18 cellular contexts compared by ENCODE assay signal in genomic region chr1:15066191-15066590, GRCh38.
DNase-seq lines count a peak whose midpoint lies in the region; ATAC-seq and TF ChIP-seq lines count a peak whose summit lies in the region.
"Had no signal": no experiment of that assay in that cellular context is flagged by ENCODE, and none has a peak within 500 bp of the region (broad histone marks: within the 10 kb centered on the region; RNA-seq: fewer than 3 reads in every experiment).

No MANE protein-coding gene starts in this region.

- WGBS in testis, 2 donors: 64 to 65% methylated on average over 15 of the region's 15 CpGs

- no peak overlapping the region for H3K27ac Mint-ChIP-seq in activated naive CD4-positive, alpha-beta T cell treated with anti-CD3 and anti-CD28 coated beads, Interleukin-2, amount 50 U/mL, for 24 hours
- no peak overlapping the region for H3K27ac Mint-ChIP-seq in stimulated activated effector memory CD8-positive, alpha-beta T cell treated with anti-CD3 and anti-CD28 coated beads, Interleukin-12 subunit alpha, Interleukin-12 subunit beta, amount 100 ng/mL, for 72 hours
- H3K27ac Mint-ChIP-seq: IgD-negative memory B cell had no signal

- no peaks in the 10 kb centered on the region for H3K27me3 Mint-ChIP-seq in activated naive CD4-positive, alpha-beta T cell treated with anti-CD3 and anti-CD28 coated beads, Interleukin-2, amount 50 U/mL, for 24 hours
- H3K27me3 Mint-ChIP-seq: IgD-negative memory B cell had no signal

- intact Hi-C loops in lower lobe of right lung (cut with DNase I): no loop called here
- intact Hi-C loops in testis (cut with DNase I; ENCODE audit: low total_unique reads): no loop called here

- no peaks in the 10 kb centered on the region for H3K4me1 Mint-ChIP-seq in activated naive CD4-positive, alpha-beta T cell treated with anti-CD3 and anti-CD28 coated beads, Interleukin-2, amount 50 U/mL, for 24 hours
- peaks cover 7% of the 10 kb centered on the region for H3K4me1 Mint-ChIP-seq in stimulated activated effector memory CD8-positive, alpha-beta T cell treated with anti-CD3 and anti-CD28 coated beads, Interleukin-12 subunit alpha, Interleukin-12 subunit beta, amount 100 ng/mL, for 72 hours
- H3K4me1 Mint-ChIP-seq: IgD-negative memory B cell had no signal

- H3K4me1 ChIP-seq in lower lobe of right lung: no peaks in the 10 kb centered on the region
- H3K4me1 ChIP-seq in testis: peaks cover 22% of the 10 kb centered on the region

- H3K36me3 ChIP-seq in lower lobe of right lung: peaks cover 37% of the 10 kb centered on the region
- H3K36me3 ChIP-seq in testis (ENCODE audit: low read depth, missing control alignments): no peaks in the 10 kb centered on the region

- no peaks in the 10 kb centered on the region for H3K27me3 ChIP-seq in lower lobe of right lung (ENCODE audit: low read depth)
- H3K27me3 ChIP-seq in testis: no peaks in the 10 kb centered on the region

- peak overlapping the region; percentile 36 for H3K4me3 Mint-ChIP-seq in activated naive CD4-positive, alpha-beta T cell treated with anti-CD3 and anti-CD28 coated beads, Interleukin-2, amount 50 U/mL, for 24 hours
- no peak overlapping the region for H3K4me3 Mint-ChIP-seq in stimulated activated effector memory CD8-positive, alpha-beta T cell treated with anti-CD3 and anti-CD28 coated beads, Interleukin-12 subunit alpha, Interleukin-12 subunit beta, amount 100 ng/mL, for 72 hours

- H3K9me3 Mint-ChIP-seq in activated naive CD4-positive, alpha-beta T cell treated with anti-CD3 and anti-CD28 coated beads, Interleukin-2, amount 50 U/mL, for 24 hours: no peaks in the 10 kb centered on the region
- peaks cover 2% of the 10 kb centered on the region for H3K9me3 Mint-ChIP-seq in stimulated activated effector memory CD8-positive, alpha-beta T cell treated with anti-CD3 and anti-CD28 coated beads, Interleukin-12 subunit alpha, Interleukin-12 subunit beta, amount 100 ng/mL, for 72 hours

- TF ChIP-seq POLR2A in testis (IDR thresholded peaks at IDR 0.05): no peak

- H3K9me3 ChIP-seq in lower lobe of right lung (no peaks in the 10 kb centered on the region), testis (no peaks in the 10 kb centered on the region)

- peak overlapping the region; percentile 64 for H3K27ac ChIP-seq in lower lobe of right lung
- H3K27ac ChIP-seq in testis: peak overlapping the region; percentile 70 to 90

- H3K36me3 Mint-ChIP-seq in activated naive CD4-positive, alpha-beta T cell treated with anti-CD3 and anti-CD28 coated beads, Interleukin-2, amount 50 U/mL, for 24 hours: no peaks in the 10 kb centered on the region
- no peaks in the 10 kb centered on the region for H3K36me3 Mint-ChIP-seq in stimulated activated effector memory CD8-positive, alpha-beta T cell treated with anti-CD3 and anti-CD28 coated beads, Interleukin-12 subunit alpha, Interleukin-12 subunit beta, amount 100 ng/mL, for 72 hours
- H3K36me3 Mint-ChIP-seq: IgD-negative memory B cell had no signal

- no peak for ATAC-seq in lower lobe of right lung
- no peak for ATAC-seq in stimulated activated effector memory CD8-positive, alpha-beta T cell treated with anti-CD3 and anti-CD28 coated beads, Interleukin-12 subunit alpha, Interleukin-12 subunit beta, amount 100 ng/mL, for 72 hours
- ATAC-seq in HG03460 (IDR thresholded peaks at IDR 0.05; ENCODE audit: unreplicated experiment): no peak

- no peak for TF ChIP-seq CTCF in lower lobe of right lung (IDR thresholded peaks at IDR 0.05)
- no peak for TF ChIP-seq CTCF in testis (IDR thresholded peaks at IDR 0.05)

- in situ Hi-C loops in KBM-7 (cut with MboI; ENCODE audit: low pct_unique_long_range_greater_than_20kb, low sequenced_read_pairs): no loop called here

- DNase-seq in activated naive CD4-positive, alpha-beta T cell treated with Interleukin-2 at 50 U/mL for 16 hours: no peak
- DNase-seq in KBM-7 (peak; percentile 16), lower lobe of right lung (no peak), testis (peak; percentile 22), epidermal melanocyte (ENCODE audit: insufficient read length, low spot score) (no peak)
- no peak for DNase-seq in stimulated activated effector memory CD8-positive, alpha-beta T cell treated with anti-CD3 and anti-CD28 coated beads, Interleukin-12 subunit alpha, Interleukin-12 subunit beta, amount 100 ng/mL, for 72 hours (ENCODE audit: low spot score in 2 of 2)
- DNase-seq: 8988T, DMS153, MV-4-11, NCI-H1436, NCI-H2029 treated with DMSO at 0.1 percent for 48 hours, NCI-H2171 treated with DMSO at 0.1 percent for 48 hours, NCI-H748 treated with DMSO at 0.1 percent for 48 hours, OCI-M1, SHP77 treated with DMSO at 0.1 percent for 48 hours had no signal

- H3K4me3 ChIP-seq in lower lobe of right lung (no peak overlapping the region), testis (no peak overlapping the region)

Comparison
In these comparisons a context has a peak if more than half of its experiments do, and no peak if none do; other contexts are left out.
1. DNase-seq: peak in KBM-7 (single experiment) and testis (single experiment); none in activated naive CD4-positive, alpha-beta T cell treated with Interleukin-2 at 50 U/mL for 16 hours (single experiment), lower lobe of right lung (single experiment), epidermal melanocyte (single experiment) and stimulated activated effector memory CD8-positive, alpha-beta T cell treated with anti-CD3 and anti-CD28 coated beads, Interleukin-12 subunit alpha, Interleukin-12 subunit beta, amount 100 ng/mL, for 72 hours (0 of 2).